1 cellular context compared by ENCODE assay signal in genomic region chr22:32474635-32475427, GRCh38.
TF ChIP-seq lines count a peak whose summit lies in the region.

Gene FBXO7, plus strand, starts transcription at chr22:32474811. Its CDS starts 192 bp downstream, at chr22:32475003.

TF ChIP-seq in H1, 55 proteins besides CTCF, POLR2A, EP300 and RAD21:
- TF ChIP-seq SIN3A (conservative IDR thresholded peaks at IDR 0.05 in 1 of 2, IDR thresholded peaks at IDR 0.05 in 1 of 2; ENCODE audit: low read depth in 1 of 2, low read length in 2 of 2) (peak in 1 of 2 experiments; percentile 42; a peak in 1 of 4 replicates), JUND (IDR thresholded peaks at IDR 0.05; ENCODE audit: low read length) (peak; percentile 40; the same call in 1 of the 2 replicates), SAP30 (IDR thresholded peaks at IDR 0.05; ENCODE audit: insufficient read depth, insufficient replicate concordance, low read length) (no peak), ASH2L (IDR thresholded peaks at IDR 0.05; ENCODE audit: low read length) (peak; percentile 85), RBBP5 (IDR thresholded peaks at IDR 0.05; ENCODE audit: borderline replicate concordance, low read depth, low read length) (peak; percentile 45; the same call in 1 of the 2 replicates), NANOG (IDR thresholded peaks at IDR 0.05; ENCODE audit: insufficient read depth, low read depth, low read length, poor library complexity, severe bottlenecking) (no peak), SIX5 (IDR thresholded peaks at IDR 0.05; ENCODE audit: low read depth, low read length) (no peak), USF2 (IDR thresholded peaks at IDR 0.05; ENCODE audit: low read length) (no peak), TAF1 (IDR thresholded peaks at IDR 0.05; ENCODE audit: low read depth, low read length) (peak; percentile 75), TAF7 (optimal IDR thresholded peaks at IDR 0.05; ENCODE audit: borderline replicate concordance, low read depth, low read length) (peak; percentile 13), PHF8 (conservative IDR thresholded peaks at IDR 0.05; ENCODE audit: low read depth, low read length) (peak; percentile 73; the same call in 1 of the 2 replicates), KDM4A (IDR thresholded peaks at IDR 0.05; ENCODE audit: low read depth, low read length, severe bottlenecking) (peak; percentile 85), SP1 (IDR thresholded peaks at IDR 0.05; ENCODE audit: low read depth, low read length) (no peak), SRF (IDR thresholded peaks at IDR 0.05; ENCODE audit: low read depth, low read length) (peak; percentile 80), POU5F1 (IDR thresholded peaks at IDR 0.05; ENCODE audit: low read depth, low read length) (no peak), TBP (IDR thresholded peaks at IDR 0.05; ENCODE audit: low read depth, low read length) (peak; percentile 54; the same call in 1 of the 2 replicates), CEBPB (IDR thresholded peaks at IDR 0.05; ENCODE audit: low read depth, low read length) (no peak), GTF2F1 (IDR thresholded peaks at IDR 0.05; ENCODE audit: borderline replicate concordance, low read depth, low read length) (no peak), NRF1 (IDR thresholded peaks at IDR 0.05; ENCODE audit: low read depth, low read length) (peak; percentile 72)
TF ChIP-seq in H1: peak in this region for 11.
